Comparison of ENCODE assay signal across 38 cellular contexts in the genomic region with DNA sequence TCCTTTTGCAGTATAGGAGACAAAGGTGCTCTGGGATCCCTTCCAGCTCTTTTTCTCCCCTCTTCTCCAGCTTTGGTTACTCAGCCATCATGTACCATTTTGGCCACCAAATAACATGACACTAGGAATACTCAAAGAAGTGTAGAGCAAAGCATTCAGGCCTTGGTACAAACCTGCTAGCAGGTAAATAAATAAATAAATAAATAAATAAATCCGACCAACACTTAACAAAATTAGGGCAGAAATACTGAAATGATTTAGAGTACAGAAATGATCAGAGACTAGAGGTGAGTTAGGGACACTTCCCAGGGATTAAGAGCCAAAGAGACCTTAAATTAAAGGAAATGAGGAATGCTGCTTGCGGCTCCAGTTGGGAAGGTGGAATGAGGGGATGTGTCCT. TPM values are rescaled to one million over a fixed set of nuclear protein-coding genes. Genes with fewer than 3 reads are reported as not detected.
"Had no signal": no experiment of that assay in that cellular context is flagged by ENCODE, and none has a peak within 500 bp of the region (broad histone marks: within the 10 kb centered on the region; RNA-seq: fewer than 3 reads in every experiment).

No MANE protein-coding gene starts in this region.

- DNase-seq: Karpas-422, Kasumi-1, MG63, MM.1S, MV-4-11, NCI-H1048, NCI-H1092, NCI-H1092 treated with DMSO at 0.1 percent for 48 hours, NCI-H1105, NCI-H1105 treated with DMSO at 0.1 percent for 48 hours, NCI-H1417, NCI-H1417 treated with DMSO at 0.1 percent for 48 hours, NCI-H1436, NCI-H1436 treated with DMSO at 0.1 percent for 48 hours, NCI-H1694, NCI-H1694 treated with DMSO at 0.1 percent for 48 hours, NCI-H187, NCI-H187 treated with DMSO at 0.1 percent for 48 hours, NCI-H1930, NCI-H2029, NCI-H2029 treated with DMSO at 0.1 percent for 48 hours, NCI-H2081, NCI-H2081 treated with DMSO at 0.1 percent for 48 hours, NCI-H2107, NCI-H2171, NCI-H2171 treated with DMSO at 0.1 percent for 48 hours, NCI-H2227 treated with DMSO at 0.1 percent for 48 hours, NCI-H226, NCI-H345, NCI-H446, NCI-H446 treated with DMSO at 0.1 percent for 48 hours, NCI-H510A, NCI-H510A treated with DMSO at 0.1 percent for 48 hours, NCI-H524 had no signal

- H3K36me3 ChIP-seq: MG63 had no signal

- H3K4me2 ChIP-seq: KMS-11 had no signal

- H3K4me3 ChIP-seq: MG63 had no signal

- H3K27ac ChIP-seq: KMS-11 had no signal

- H3K27me3 ChIP-seq: MG63 had no signal

- H3K9ac ChIP-seq: KMS-11 had no signal

RNA-seq across cellular contexts. Expression of a gene that starts 17.7 kb away (rescaled TPM):
- total RNA-seq: NCI-H460 had no signal

RNA-seq across cellular contexts. Expression of a gene that starts 26.8 kb away (rescaled TPM):
- total RNA-seq: M059J, MCF 10A, NCI-H460 had no signal
